Comparison of ENCODE assay signal across 1 cellular context in genomic region chr18:25503567-25504081, GRCh38.
TF ChIP-seq lines count a peak whose summit lies in the region.

No MANE protein-coding gene starts in this region.

TF ChIP-seq in K562, 482 proteins besides CTCF, POLR2A, EP300 and RAD21 (continued from another document):
- no peak for TF ChIP-seq HBP1 (CRISPR knock-in tag; IDR thresholded peaks at IDR 0.05)
- no peak for TF ChIP-seq NRF1 (conservative IDR thresholded peaks at IDR 0.05 in 1 of 2, IDR thresholded peaks at IDR 0.05 in 1 of 2)
- TF ChIP-seq MCM2 (IDR thresholded peaks at IDR 0.05; ENCODE audit: low read depth): no peak
- no peak for TF ChIP-seq ZNF239 (CRISPR knock-in tag; IDR thresholded peaks at IDR 0.05)
- TF ChIP-seq FOSL1 (tag; conservative IDR thresholded peaks at IDR 0.05): no peak
- TF ChIP-seq CTCFL (IDR thresholded peaks at IDR 0.05; ENCODE audit: borderline replicate concordance, insufficient read depth, low read depth, low read length, poor library complexity, severe bottlenecking): no peak
- no peak for TF ChIP-seq KAT7 (CRISPR knock-in tag; IDR thresholded peaks at IDR 0.05; ENCODE audit: borderline replicate concordance)
- no peak for TF ChIP-seq BHLHE40 (IDR thresholded peaks at IDR 0.05; ENCODE audit: low read length)
- peak; percentile 77 for TF ChIP-seq HCFC1 (IDR thresholded peaks at IDR 0.05; ENCODE audit: low read depth, low read length)
- peak; percentile 68 for TF ChIP-seq ZNF143 (CRISPR knock-in tag; IDR thresholded peaks at IDR 0.05)
- TF ChIP-seq ZNF696 (CRISPR knock-in tag; conservative IDR thresholded peaks at IDR 0.05): no peak
- TF ChIP-seq RNF2 (IDR thresholded peaks at IDR 0.05): 0 out of 2 replicates have a peak, but pooled peaks have one; percentile 26
- no peak for TF ChIP-seq PHB (CRISPR knock-in tag; IDR thresholded peaks at IDR 0.05)
